In the genomic region with DNA sequence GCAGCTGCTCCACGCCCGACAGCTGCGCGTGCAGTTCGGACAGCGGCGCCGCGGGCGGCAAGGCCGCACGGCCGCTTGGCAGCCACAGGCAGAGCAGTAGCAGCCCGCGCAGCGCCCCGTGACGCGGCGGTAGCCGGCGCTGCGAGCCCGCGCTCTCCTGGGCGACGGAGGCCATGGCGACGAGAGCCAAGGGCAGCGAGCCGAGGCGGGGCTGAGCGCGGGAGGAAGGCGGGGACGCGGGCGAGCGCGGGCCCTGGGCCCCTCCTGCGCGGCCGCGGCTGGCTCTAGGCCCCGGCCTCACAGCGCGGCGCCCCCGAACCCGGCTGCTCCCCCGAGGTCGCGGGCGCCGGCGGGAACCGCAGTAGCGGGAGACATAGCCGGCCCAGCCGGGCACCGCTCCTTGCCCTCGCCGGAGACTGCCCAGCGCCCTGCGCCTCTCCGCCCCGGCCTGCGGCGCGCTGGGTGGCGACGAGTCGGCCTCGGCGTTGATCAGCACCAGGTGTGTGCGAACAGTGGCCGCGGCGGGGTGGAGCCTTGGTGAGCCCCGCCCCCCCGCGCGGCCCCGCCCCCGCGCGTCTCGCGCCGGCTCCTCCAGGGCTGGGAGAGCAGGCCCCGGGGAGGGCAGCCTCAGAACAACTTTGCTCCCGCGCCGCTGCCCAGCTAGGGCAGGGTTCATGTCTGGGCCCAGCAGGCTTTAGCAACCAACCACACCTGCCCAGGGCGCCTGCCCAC, we compare ENCODE assay signal across 8 cellular contexts. TPM values are rescaled to one million over a fixed set of nuclear protein-coding genes. Genes with fewer than 3 reads are reported as not detected.
DNase-seq lines count a peak whose midpoint lies in the region; ATAC-seq and TF ChIP-seq lines count a peak whose summit lies in the region.

A gene with protein sequence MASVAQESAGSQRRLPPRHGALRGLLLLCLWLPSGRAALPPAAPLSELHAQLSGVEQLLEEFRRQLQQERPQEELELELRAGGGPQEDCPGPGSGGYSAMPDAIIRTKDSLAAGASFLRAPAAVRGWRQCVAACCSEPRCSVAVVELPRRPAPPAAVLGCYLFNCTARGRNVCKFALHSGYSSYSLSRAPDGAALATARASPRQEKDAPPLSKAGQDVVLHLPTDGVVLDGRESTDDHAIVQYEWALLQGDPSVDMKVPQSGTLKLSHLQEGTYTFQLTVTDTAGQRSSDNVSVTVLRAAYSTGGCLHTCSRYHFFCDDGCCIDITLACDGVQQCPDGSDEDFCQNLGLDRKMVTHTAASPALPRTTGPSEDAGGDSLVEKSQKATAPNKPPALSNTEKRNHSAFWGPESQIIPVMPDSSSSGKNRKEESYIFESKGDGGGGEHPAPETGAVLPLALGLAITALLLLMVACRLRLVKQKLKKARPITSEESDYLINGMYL (minus strand): TSS at position 514 of the 732 bp plus-strand sequence. CDS start 339 bp downstream, at position 175.

- peak within 1 kb of the TSS; percentile 77 for H3K27ac ChIP-seq in HUES48 (ENCODE audit: low read depth, low read length)
- H3K27ac ChIP-seq in OCI-LY3 (ENCODE audit: low read length), result peak within 1 kb of the TSS; percentile 49

- no peak for TF ChIP-seq CTCF in OCI-LY3 (IDR thresholded peaks at IDR 0.05; ENCODE audit: low read depth, low read length)
- TF ChIP-seq CTCF in epithelial cell of esophagus (IDR thresholded peaks at IDR 0.05; ENCODE audit: insufficient read depth, low read depth, low read length, missing control alignments), result no peak

- H3K4me1 ChIP-seq in HUES48 (ENCODE audit: control insufficient read depth, insufficient read depth, low read length) (peaks cover 18% of the 10 kb centered on the region), OCI-LY3 (ENCODE audit: low read length) (peaks cover 13% of the 10 kb centered on the region), mononuclear cell (ENCODE audit: insufficient read depth, low read length) (peaks cover 21% of the 10 kb centered on the region)

- DNase-seq in COLO829 (ENCODE audit: low spot score) (peak; percentile 84), activated T-cell treated with anti-CD3 and anti-CD28 coated beads for 48 hours (ENCODE audit: low read depth) (peak; percentile 85), epithelial cell of esophagus (ENCODE audit: low read depth) (peak; percentile 90)
- peak; percentile 70 to 77 for DNase-seq in stimulated activated CD8-positive, alpha-beta memory T cell treated with anti-CD3 and anti-CD28 coated beads, Interleukin-2, amount 100 ng/mL, for 48 hours (ENCODE audit: low read depth in 2 of 2)

- peak within 1 kb of the TSS; percentile 57 for H3K9ac ChIP-seq in HUES48 (ENCODE audit: low read depth, low read length)
- H3K9ac ChIP-seq in OCI-LY3 (ENCODE audit: low read length), result peak within 1 kb of the TSS; percentile 73

- H4K20me1 ChIP-seq in OCI-LY3 (ENCODE audit: insufficient read depth, low read length), result no peaks in the 10 kb centered on the region; the same call in 1 of the 2 replicates

- peak within 1 kb of the TSS; percentile 81 for H3K4me3 ChIP-seq in HUES48 (ENCODE audit: low read depth, low read length)
- H3K4me3 ChIP-seq in OCI-LY3 (ENCODE audit: low read length), result peak within 1 kb of the TSS; percentile 97
- H3K4me3 ChIP-seq in epithelial cell of esophagus (ENCODE audit: low read length), result peak within 1 kb of the TSS; percentile 83
- peak within 1 kb of the TSS; percentile 49 for H3K4me3 ChIP-seq in mononuclear cell (ENCODE audit: low read length)

- no peaks in the 10 kb centered on the region for H3K9me3 ChIP-seq in HUES48 (ENCODE audit: control insufficient read depth, insufficient read depth, low read length)
- no peaks in the 10 kb centered on the region for H3K9me3 ChIP-seq in OCI-LY3 (ENCODE audit: insufficient read depth, low read length)
- H3K9me3 ChIP-seq in mononuclear cell (ENCODE audit: low read depth, low read length), result no peaks in the 10 kb centered on the region

- peak within 1 kb of the TSS; percentile 92 for H3K4me2 ChIP-seq in OCI-LY3 (ENCODE audit: low read length)

- peaks cover 12% of the 10 kb centered on the region for H3K27me3 ChIP-seq in HUES48 (ENCODE audit: control insufficient read depth, insufficient read depth, low read length)
- H3K27me3 ChIP-seq in OCI-LY3 (ENCODE audit: low read depth, low read length), result no peaks in the 10 kb centered on the region
- peaks cover 9% of the 10 kb centered on the region for H3K27me3 ChIP-seq in mononuclear cell (ENCODE audit: insufficient read depth, low read length)

- H2AFZ ChIP-seq in OCI-LY3 (ENCODE audit: low read depth, low read length), result peak within 1 kb of the TSS; percentile 85

- ATAC-seq in GM21423 (IDR thresholded peaks at IDR 0.05; ENCODE audit: unreplicated experiment), result peak; percentile 81

- H3K36me3 ChIP-seq in HUES48 (ENCODE audit: control insufficient read depth, insufficient read depth, low read length) (no peaks in the 10 kb centered on the region), OCI-LY3 (replicated peaks; ENCODE audit: low read depth, low read length) (no peaks in the 10 kb centered on the region)

- peaks cover 11% of the 10 kb centered on the region; the same call in 1 of the 2 replicates for H3K79me2 ChIP-seq in OCI-LY3 (ENCODE audit: low read length)

RNA-seq across cellular contexts. Expression of the gene that starts here (rescaled TPM):
- 0.21 TPM for total RNA-seq in mononuclear cell

Comparison
In these comparisons a context has a peak if more than half of its experiments do, and no peak if none do; other contexts are left out.
1. Peak in every context shown above with its lines: DNase-seq, ATAC-seq, H3K4me3 ChIP-seq and H3K27ac ChIP-seq.